Comparison of ENCODE assay signal across 8 cellular contexts in genomic region chr3:169218314-169218983, GRCh38.
A peak's percentile ranks its signal among the peaks of the same experiment; 100 is the strongest.
DNase-seq lines count a peak whose midpoint lies in the region; ATAC-seq and TF ChIP-seq lines count a peak whose summit lies in the region.

No MANE protein-coding gene starts in this region.

- no peak for ATAC-seq in HG03097 (IDR thresholded peaks at IDR 0.05; ENCODE audit: low FRiP score, unreplicated experiment)

- in situ Hi-C loops in GM13976 (cut with MboI; ENCODE audit: low sequenced_read_pairs, unreplicated experiment): no loop called here

- DNase-seq in GM10266 (ENCODE audit: extremely low spot score) (no peak), NCI-H1694 (lab: John Stamatoyannopoulos, UW) (peak; percentile 8), cerebellar cortex (ENCODE audit: low spot score) (peak; percentile 28), lung microvascular endothelial cell (ENCODE audit: low read depth in 2 of 2) (peak; percentile 95 to 97), NCI-H345 treated with DMSO at 0.1 percent for 48 hours (lab: John Stamatoyannopoulos, UW; ENCODE audit: unreplicated experiment) (no peak), GM13976 (ENCODE audit: low spot score) (no peak), GM19240 (ENCODE audit: insufficient read length, low spot score) (no peak)

- TF ChIP-seq CTCF in GM10266 (IDR thresholded peaks at IDR 0.05; ENCODE audit: control insufficient read depth, insufficient read depth, low read depth, missing control alignments): peak; percentile 26
- TF ChIP-seq CTCF in GM13976 (IDR thresholded peaks at IDR 0.05; ENCODE audit: borderline replicate concordance, control extremely low read depth, extremely low read depth, insufficient read depth, missing control alignments): no peak

Comparison
In these comparisons a context has a peak if more than half of its experiments do, and no peak if none do; other contexts are left out.
1. DNase-seq: peak in NCI-H1694 (single experiment), cerebellar cortex (single experiment) and lung microvascular endothelial cell (2 of 2); none in GM10266 (single experiment), NCI-H345 treated with DMSO at 0.1 percent for 48 hours (single experiment), GM13976 (single experiment) and GM19240 (single experiment).